In genomic region chr1:45519774-45520173, GRCh38 we compare ENCODE assay signal across 7 cellular contexts. TPM values are rescaled to one million over a fixed set of nuclear protein-coding genes. Genes with fewer than 3 reads are reported as not detected.
DNase-seq lines count a peak whose midpoint lies in the region; ATAC-seq and TF ChIP-seq lines count a peak whose summit lies in the region.
"Not testable (repeated sequence)": the region's sequence is repeated elsewhere in the genome, so short reads cannot be mapped to it uniquely, and the experiment has no call there.

No MANE protein-coding gene starts in this region.

- peak overlapping the region; percentile 82 for H3K4me2 ChIP-seq in Karpas-422 (ENCODE audit: low read depth, low read length, poor library complexity, severe bottlenecking)
- H3K4me2 ChIP-seq in trophoblast cell (ENCODE audit: low read length), result peak overlapping the region; percentile 15

- not testable (repeated sequence) for H4K12ac ChIP-seq in trophoblast cell (ENCODE audit: low read depth, low read length)

- not testable (repeated sequence) for H2AK5ac ChIP-seq in trophoblast cell (ENCODE audit: low read length)

- WGBS in trophoblast cell (ENCODE audit: extremely low coverage, insufficient coverage, insufficient read length), result no CpG with 5 or more reads among the region's 16 CpGs

- not testable (repeated sequence) for H3K9me2 ChIP-seq in Karpas-422 (replicated peaks; ENCODE audit: insufficient read depth, low read length)

- peak overlapping the region; percentile 84 for H3K4me3 Mint-ChIP-seq in Calu3 (ENCODE audit: low read depth, unreplicated experiment)
- H3K4me3 Mint-ChIP-seq in activated naive CD8-positive, alpha-beta T cell treated with anti-CD3 and anti-CD28 coated beads, Interleukin-2, amount 10 ng/mL, durations not matched to agents 7 days and 5 days, result peak overlapping the region; percentile 94
- H3K4me3 Mint-ChIP-seq in effector memory CD8-positive, alpha-beta T cell, result peak overlapping the region; percentile 88 to 99
- H3K4me3 Mint-ChIP-seq in immature natural killer cell, result peak overlapping the region in 4 of 5 donors; percentile 77 to 94 (median 79)

- intact Hi-C loops in Calu3 (cut with micrococcal nuclease; ENCODE audit: unreplicated experiment), result not testable (repeated sequence)

- peak overlapping the region; percentile 99 for H3K27ac Mint-ChIP-seq in Calu3 (ENCODE audit: unreplicated experiment)
- peak overlapping the region; percentile 74 for H3K27ac Mint-ChIP-seq in activated naive CD8-positive, alpha-beta T cell treated with anti-CD3 and anti-CD28 coated beads, Interleukin-2, amount 10 ng/mL, durations not matched to agents 7 days and 5 days
- H3K27ac Mint-ChIP-seq in effector memory CD8-positive, alpha-beta T cell, result peak overlapping the region in 1 of 2 donors; percentile 96
- not testable (repeated sequence) for H3K27ac Mint-ChIP-seq in immature natural killer cell

- not testable (repeated sequence) for H3K9me3 ChIP-seq in Karpas-422 (ENCODE audit: low read length); trophoblast cell (ENCODE audit: insufficient read depth, low read depth, low read length)

- H3K4me1 ChIP-seq in Karpas-422 (ENCODE audit: low read length), result peaks cover 29% of the 10 kb centered on the region
- peaks cover 0 to 12% of the 10 kb centered on the region in 2 experiments for H3K4me1 ChIP-seq in trophoblast cell (ENCODE audit: control insufficient read depth in 1 of 2, insufficient read depth in 2 of 2, low read length in 2 of 2)

- H3K4me1 Mint-ChIP-seq in Calu3 (ENCODE audit: low read depth, unreplicated experiment) (peaks cover 61% of the 10 kb centered on the region), immature natural killer cell (peaks cover 29 to 33% of the 10 kb centered on the region in 2 donors)
- H3K4me1 Mint-ChIP-seq in activated naive CD8-positive, alpha-beta T cell treated with anti-CD3 and anti-CD28 coated beads, Interleukin-2, amount 10 ng/mL, durations not matched to agents 7 days and 5 days, result peaks cover 30% of the 10 kb centered on the region
- peaks cover 31% of the 10 kb centered on the region in 2 donors for H3K4me1 Mint-ChIP-seq in effector memory CD8-positive, alpha-beta T cell (ENCODE audit: low read depth in 2 of 2)

- H3K27ac ChIP-seq in Karpas-422 (ENCODE audit: low read length), result peak overlapping the region; percentile 26; the same call in 1 of the 2 replicates
- H3K27ac ChIP-seq in trophoblast cell (ENCODE audit: low read depth, low read length), result not testable (repeated sequence)

- not testable (repeated sequence) for H3K18ac ChIP-seq in trophoblast cell (ENCODE audit: low read length)

- not testable (repeated sequence) for H3K27me3 Mint-ChIP-seq in Calu3 (ENCODE audit: unreplicated experiment); activated naive CD8-positive, alpha-beta T cell treated with anti-CD3 and anti-CD28 coated beads, Interleukin-2, amount 10 ng/mL, durations not matched to agents 7 days and 5 days; effector memory CD8-positive, alpha-beta T cell
- H3K27me3 Mint-ChIP-seq in immature natural killer cell (ENCODE audit: low read depth in 3 of 3), result peaks cover 5 to 10% (median 8%) of the 10 kb centered on the region in 3 donors

- H3K4ac ChIP-seq in trophoblast cell (ENCODE audit: low read depth, low read length), result peak overlapping the region; percentile 91

- BruUV-seq in Calu3 (replicated peaks; lab: Mats Ljungman, UMichigan), result not testable (repeated sequence)

- not testable (repeated sequence) for TF ChIP-seq CTCF in Calu3 (IDR thresholded peaks at IDR 0.05; ENCODE audit: unreplicated experiment); WI38 (IDR thresholded peaks at IDR 0.05; ENCODE audit: low read depth, low read length)

- peak overlapping the region; percentile 95 for H3K9ac ChIP-seq in Karpas-422 (ENCODE audit: low read length)
- H3K9ac ChIP-seq in trophoblast cell (ENCODE audit: low read length), result not testable (repeated sequence)

- not testable (repeated sequence) for H3K14ac ChIP-seq in trophoblast cell (ENCODE audit: low read length)

- H3K79me2 ChIP-seq in Karpas-422 (ENCODE audit: low read length), result peaks cover 41% of the 10 kb centered on the region
- H3K79me2 ChIP-seq in trophoblast cell (ENCODE audit: control insufficient read depth, insufficient read depth, low read length, poor library complexity), result peaks cover 20% of the 10 kb centered on the region

- not testable (repeated sequence) for H3K27me3 ChIP-seq in Karpas-422 (ENCODE audit: low read length); trophoblast cell (ENCODE audit: insufficient read depth, low read length)

- H2AFZ ChIP-seq in Karpas-422 (ENCODE audit: low read length); trophoblast cell (ENCODE audit: insufficient read depth, low read length, poor library complexity): not testable (repeated sequence)

- H2BK12ac ChIP-seq in trophoblast cell (ENCODE audit: low read length), result not testable (repeated sequence)

- CTCF ChIA-PET in Calu3 (lab: Charles Lee), result interaction anchor here (0.7 to 0.9 kb wide), 2 partner anchors 29 to 606 kb away, joined by 3 to 6 read pairs; partner anchors contain the start of gene TESK2

- H3K23ac ChIP-seq in trophoblast cell (ENCODE audit: low read length), result not testable (repeated sequence)

- H3K36me3 ChIP-seq in Karpas-422 (ENCODE audit: insufficient read depth, low read length) (peaks cover 26% of the 10 kb centered on the region; the same call in 1 of the 2 replicates), trophoblast cell (ENCODE audit: control insufficient read depth in 1 of 2, insufficient read depth in 2 of 2, low read length in 2 of 2) (peaks cover 15 to 27% of the 10 kb centered on the region in 2 experiments)

- not testable (repeated sequence) for DNase-seq in Calu3; Karpas-422; activated naive CD8-positive, alpha-beta T cell treated with anti-CD3 and anti-CD28 coated beads, Interleukin-2, amount 10 ng/mL, durations not matched to agents 7 days and 5 days; effector memory CD8-positive, alpha-beta T cell; immature natural killer cell; trophoblast cell

- not testable (repeated sequence) for H4K91ac ChIP-seq in trophoblast cell (ENCODE audit: low read depth, low read length)

- not testable (repeated sequence) for H3K9me3 Mint-ChIP-seq in Calu3 (ENCODE audit: low read depth, unreplicated experiment); activated naive CD8-positive, alpha-beta T cell treated with anti-CD3 and anti-CD28 coated beads, Interleukin-2, amount 10 ng/mL, durations not matched to agents 7 days and 5 days; effector memory CD8-positive, alpha-beta T cell; immature natural killer cell

- H3K36me3 Mint-ChIP-seq in Calu3 (ENCODE audit: insufficient read depth, unreplicated experiment) (peaks cover 84% of the 10 kb centered on the region), immature natural killer cell (peaks cover 11 to 20% (median 15%) of the 10 kb centered on the region in 3 donors)
- peaks cover 12% of the 10 kb centered on the region for H3K36me3 Mint-ChIP-seq in activated naive CD8-positive, alpha-beta T cell treated with anti-CD3 and anti-CD28 coated beads, Interleukin-2, amount 10 ng/mL, durations not matched to agents 7 days and 5 days
- peaks cover 66% of the 10 kb centered on the region for H3K36me3 Mint-ChIP-seq in effector memory CD8-positive, alpha-beta T cell (ENCODE audit: insufficient read depth)

- not testable (repeated sequence) for H2BK5ac ChIP-seq in trophoblast cell (ENCODE audit: low read depth, low read length, poor library complexity)

- H4K8ac ChIP-seq in trophoblast cell (ENCODE audit: low read depth, low read length), result not testable (repeated sequence)

- POLR2A ChIA-PET in activated naive CD8-positive, alpha-beta T cell treated with anti-CD3 and anti-CD28 coated beads, Interleukin-2, amount 10 ng/mL, durations not matched to agents 7 days and 5 days (lab: Charles Lee), result interaction anchor here (1.0 to 2.7 kb wide), 3 partner anchors 25 to 50 kb away, joined by 5 to 64 read pairs (median 20); partner anchors contain the start of gene AKR1A1

- H2BK120ac ChIP-seq in trophoblast cell (ENCODE audit: insufficient read depth, low read length, poor library complexity), result not testable (repeated sequence)

- not testable (repeated sequence) for ATAC-seq in activated naive CD8-positive, alpha-beta T cell treated with anti-CD3 and anti-CD28 coated beads, Interleukin-2, amount 10 ng/mL, durations not matched to agents 7 days and 5 days (ENCODE audit: low read depth); effector memory CD8-positive, alpha-beta T cell (replicated peaks)

- H3K79me1 ChIP-seq in trophoblast cell (ENCODE audit: low read length), result peaks cover 15% of the 10 kb centered on the region

- peaks cover 21% of the 10 kb centered on the region for H4K20me1 ChIP-seq in Karpas-422 (ENCODE audit: insufficient read depth, low read depth, low read length)

- H3K4me3 ChIP-seq in Karpas-422 (ENCODE audit: low read length) (peak overlapping the region; percentile 88), WI38 (ENCODE audit: low read depth, low read length) (peak overlapping the region; percentile 97)
- not testable (repeated sequence) for H3K4me3 ChIP-seq in trophoblast cell (ENCODE audit: low read depth, low read length)

RNA-seq across cellular contexts. Expression of gene PRDX1, which starts 1.9 kb away (rescaled TPM):
- total RNA-seq in Calu3 (2022), result 686 and 744 TPM in 2 replicates
- 289 and 397 TPM in 2 replicates for total RNA-seq in Karpas-422 (2014; rRNA removed; shearing (Covaris generic); ENCODE audit: low replicate concordance)
- 100 to 1,000 TPM; 159 to 180 TPM for total RNA-seq in activated naive CD8-positive, alpha-beta T cell treated with anti-CD3 and anti-CD28 coated beads, Interleukin-2, amount 10 ng/mL, durations not matched to agents 7 days and 5 days
- polyA plus RNA-seq in immature natural killer cell, result 100 to 1,000 TPM in 2 of 3 donors, 10 to 100 TPM in 1; 84.0 to 112 (median 112) TPM
- 683 and 706 TPM in 2 replicates for polyA plus RNA-seq in trophoblast cell (2013)

RNA-seq across cellular contexts. Expression of gene MMACHC, which starts 19.7 kb away (rescaled TPM):
- 13.6 and 15.5 TPM in 2 replicates for total RNA-seq in Calu3 (2022)
- 5.5 and 13.8 TPM in 2 replicates for total RNA-seq in Karpas-422 (2014; rRNA removed; shearing (Covaris generic); ENCODE audit: low replicate concordance)
- total RNA-seq in activated naive CD8-positive, alpha-beta T cell treated with anti-CD3 and anti-CD28 coated beads, Interleukin-2, amount 10 ng/mL, durations not matched to agents 7 days and 5 days, result 1 to 10 TPM; 4.9 to 8.3 TPM
- 1 to 10 TPM in 1 of 3 donors, under 1 TPM in 1, not detected in 1; 0.41 to 2.0 TPM for polyA plus RNA-seq in immature natural killer cell
- polyA plus RNA-seq in trophoblast cell (2013), result 5.5 and 5.7 TPM in 2 replicates

RNA-seq across cellular contexts. Expression of gene CCDC163, which starts 19.9 kb away (rescaled TPM):
- total RNA-seq in Calu3 (2022), result 4.9 and 6.0 TPM in 2 replicates
- 5.8 and 9.0 TPM in 2 replicates for total RNA-seq in Karpas-422 (2014; rRNA removed; shearing (Covaris generic); ENCODE audit: low replicate concordance)
- total RNA-seq in activated naive CD8-positive, alpha-beta T cell treated with anti-CD3 and anti-CD28 coated beads, Interleukin-2, amount 10 ng/mL, durations not matched to agents 7 days and 5 days, result 10 to 100 TPM; 10.3 to 13.0 TPM
- polyA plus RNA-seq in immature natural killer cell, result 1 to 10 TPM; 3.6 to 5.3 (median 4.1) TPM
- polyA plus RNA-seq in trophoblast cell (2013), result 3.0 TPM in 2 replicates

RNA-seq across cellular contexts. Expression of gene TESK2, which starts 28.8 kb away (rescaled TPM):
- 1.8 and 2.3 TPM in 2 replicates for total RNA-seq in Calu3 (2022)
- 1.3 and 1.5 TPM in 2 replicates for total RNA-seq in Karpas-422 (2014; rRNA removed; shearing (Covaris generic); ENCODE audit: low replicate concordance)
- total RNA-seq in activated naive CD8-positive, alpha-beta T cell treated with anti-CD3 and anti-CD28 coated beads, Interleukin-2, amount 10 ng/mL, durations not matched to agents 7 days and 5 days, result 1 to 10 TPM; 5.8 to 6.5 TPM
- polyA plus RNA-seq in immature natural killer cell, result 1 to 10 TPM in 2 of 3 donors, not detected in 1; 1.8 to 3.3 TPM
- polyA plus RNA-seq in trophoblast cell (2013), result 5.2 and 5.5 TPM in 2 replicates

RNA-seq across cellular contexts. Expression of gene AKR1A1, which starts 30.9 kb away (rescaled TPM):
- total RNA-seq in Calu3 (2022), result 111 and 119 TPM in 2 replicates
- total RNA-seq in Karpas-422 (2014; rRNA removed; shearing (Covaris generic); ENCODE audit: low replicate concordance), result 79.0 and 120 TPM in 2 replicates
- 100 to 1,000 TPM; 102 to 116 TPM for total RNA-seq in activated naive CD8-positive, alpha-beta T cell treated with anti-CD3 and anti-CD28 coated beads, Interleukin-2, amount 10 ng/mL, durations not matched to agents 7 days and 5 days
- polyA plus RNA-seq in immature natural killer cell, result 100 to 1,000 TPM in 1 of 3 donors, 10 to 100 TPM in 2; 89.1 to 133 (median 94.6) TPM
- polyA plus RNA-seq in trophoblast cell (2013), result 105 and 110 TPM in 2 replicates
